33 cellular contexts compared by ENCODE assay signal in the genomic region with DNA sequence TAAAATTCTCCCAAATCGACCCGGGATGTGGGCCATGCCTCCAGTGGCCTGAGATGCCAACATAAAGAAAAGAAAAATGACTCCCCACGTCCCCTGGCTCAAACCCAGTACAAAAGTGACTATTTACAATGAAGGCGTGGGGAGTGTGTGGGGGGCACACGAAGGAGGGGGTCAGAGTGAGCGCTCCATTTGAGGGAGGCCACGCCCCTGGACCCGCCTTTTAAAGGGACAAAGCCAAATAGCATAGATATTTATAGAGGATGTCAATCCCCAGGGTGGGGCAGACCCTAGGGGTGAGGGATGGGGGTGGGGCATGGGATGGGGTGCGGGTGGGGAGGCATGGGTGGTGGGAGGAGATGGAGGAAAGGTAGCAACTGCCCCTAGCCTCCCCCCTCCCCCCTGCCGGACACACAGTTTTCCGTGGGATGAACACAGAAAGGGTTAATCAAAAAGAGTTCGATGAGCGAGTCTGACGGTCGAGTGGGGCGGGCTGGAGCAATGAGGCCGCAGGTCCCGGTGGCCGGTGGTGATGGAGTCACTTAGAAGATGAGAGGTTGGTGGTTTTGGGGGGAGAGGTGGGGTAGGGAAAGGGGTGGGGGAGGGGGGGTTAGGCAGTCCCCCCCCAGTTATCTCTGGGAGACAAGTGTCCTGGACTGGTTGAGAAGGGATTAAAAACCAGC. TPM values are rescaled to one million over a fixed set of nuclear protein-coding genes. Genes with fewer than 3 reads are reported as not detected.
"Had no signal": no experiment of that assay in that cellular context is flagged by ENCODE, and none has a peak within 500 bp of the region (broad histone marks: within the 10 kb centered on the region; RNA-seq: fewer than 3 reads in every experiment).

No MANE protein-coding gene starts in this region.

- H3K36me3 ChIP-seq: breast epithelium, left lung, lower lobe of right lung, neutrophil, ovary, stomach, thyroid gland, upper lobe of right lung had no signal

- H3K4me3 ChIP-seq: breast epithelium, esophagus muscularis mucosa, heart right ventricle, left lung, lower lobe of right lung, ovary, skin epidermis, stomach, thyroid gland, upper lobe of right lung had no signal

- H3K4me1 ChIP-seq: breast epithelium, esophagus muscularis mucosa, foreskin keratinocyte, left lung, lower lobe of right lung, stomach, thyroid gland, upper lobe of right lung had no signal

- H3K36me3 Mint-ChIP-seq: naive thymus-derived CD8-positive, alpha-beta T cell; stimulated activated memory B cell treated with anti-CD40 and anti-IgM and Interleukin-4, amounts not matched to agents 10 μg/mL and 1 μg/mL and 100 μg/mL, for 72 hours had no signal

- H3K9me3 ChIP-seq: breast epithelium, esophagus muscularis mucosa, heart right ventricle, left lung, lower lobe of right lung, stomach, thyroid gland, upper lobe of right lung had no signal

- H3K27ac Mint-ChIP-seq: activated CD4-positive, alpha-beta memory T cell treated with anti-CD3 and anti-CD28 coated beads, Interleukin-2, amount 10 ng/mL, durations not matched to agents 7 days and 5 days; activated CD4-positive, alpha-beta T cell treated with anti-CD3 and anti-CD28 coated beads, Interleukin-2, amount 10 ng/mL, durations not matched to agents 7 days and 5 days; activated CD8-positive, alpha-beta memory T cell treated with anti-CD3 and anti-CD28 coated beads, Interleukin-2, amount 10 ng/mL, durations not matched to agents 7 days and 5 days; activated naive CD4-positive, alpha-beta T cell treated with anti-CD3 and anti-CD28 coated beads, Interleukin-2, amount 50 U/mL, for 72 hours; activated T-cell treated with anti-CD3 and anti-CD28 coated beads, Interleukin-2, amount 50 U/mL, for 72 hours; naive thymus-derived CD8-positive, alpha-beta T cell; progenitor cell of endocrine pancreas; stimulated activated memory B cell treated with anti-CD40 and anti-IgM and Interleukin-4, amounts not matched to agents 10 μg/mL and 1 μg/mL and 100 μg/mL, for 72 hours; T-helper 17 cell had no signal

- DNase-seq: activated CD4-positive, alpha-beta memory T cell treated with anti-CD3 and anti-CD28 coated beads, Interleukin-2, amount 10 ng/mL, durations not matched to agents 7 days and 5 days; activated CD4-positive, alpha-beta T cell treated with anti-CD3 and anti-CD28 coated beads for 1 hour; activated CD4-positive, alpha-beta T cell treated with anti-CD3 and anti-CD28 coated beads, Interleukin-2, amount 10 ng/mL, durations not matched to agents 7 days and 5 days; activated CD8-positive, alpha-beta memory T cell treated with anti-CD3 and anti-CD28 coated beads, Interleukin-2, amount 10 ng/mL, durations not matched to agents 7 days and 5 days; activated naive CD4-positive, alpha-beta T cell; activated T-cell treated with anti-CD3 and anti-CD28 coated beads for 4 hours; activated T-cell treated with anti-CD3 and anti-CD28 coated beads, Interleukin-2, amount 50 U/mL, for 72 hours; central memory CD4-positive, alpha-beta T cell; dermis blood vessel endothelial cell; effector CD4-positive, alpha-beta T cell; foreskin keratinocyte; heart right ventricle; lower lobe of right lung; mesenchymal stem cell; naive thymus-derived CD8-positive, alpha-beta T cell; ovary; stimulated activated CD4-positive, alpha-beta T cell treated with anti-CD3 and anti-CD28 coated beads, Interleukin-4, amount 100 ng/mL, for 4 hours; stimulated activated CD8-positive, alpha-beta memory T cell treated with anti-CD3 and anti-CD28 coated beads, Interleukin-4, amount 100 ng/mL, for 48 hours; stomach; T-helper 17 cell; T1000; thyroid gland; upper lobe of right lung had no signal

- H3K27ac ChIP-seq: breast epithelium, esophagus muscularis mucosa, foreskin keratinocyte, heart right ventricle, left lung, lower lobe of right lung, neutrophil, ovary, skin epidermis, stomach, thyroid gland, upper lobe of right lung had no signal

- H3K27me3 ChIP-seq: ovary, thyroid gland had no signal

- ATAC-seq: activated CD8-positive, alpha-beta memory T cell treated with anti-CD3 and anti-CD28 coated beads, Interleukin-2, amount 10 ng/mL, durations not matched to agents 7 days and 5 days; activated naive CD4-positive, alpha-beta T cell treated with anti-CD3 and anti-CD28 coated beads, Interleukin-2, amount 50 U/mL, for 72 hours; activated T-cell treated with anti-CD3 and anti-CD28 coated beads, Interleukin-2, amount 50 U/mL, for 72 hours; foreskin keratinocyte; heart right ventricle; left lung; lower lobe of right lung; naive thymus-derived CD8-positive, alpha-beta T cell; sciatic nerve; stimulated activated memory B cell treated with anti-CD40 and anti-IgM and Interleukin-4, amounts not matched to agents 10 μg/mL and 1 μg/mL and 100 μg/mL, for 72 hours; T-helper 17 cell; upper lobe of right lung had no signal

- H3K9me3 Mint-ChIP-seq: activated T-cell treated with anti-CD3 and anti-CD28 coated beads, Interleukin-2, amount 50 U/mL, for 72 hours had no signal

- H3K4me1 Mint-ChIP-seq: stimulated activated memory B cell treated with anti-CD40 and anti-IgM and Interleukin-4, amounts not matched to agents 10 μg/mL and 1 μg/mL and 100 μg/mL, for 72 hours had no signal

- H3K4me3 Mint-ChIP-seq: activated CD4-positive, alpha-beta memory T cell treated with anti-CD3 and anti-CD28 coated beads, Interleukin-2, amount 10 ng/mL, durations not matched to agents 7 days and 5 days; activated CD4-positive, alpha-beta T cell treated with anti-CD3 and anti-CD28 coated beads, Interleukin-2, amount 10 ng/mL, durations not matched to agents 7 days and 5 days; activated CD8-positive, alpha-beta memory T cell treated with anti-CD3 and anti-CD28 coated beads, Interleukin-2, amount 10 ng/mL, durations not matched to agents 7 days and 5 days; activated T-cell treated with anti-CD3 and anti-CD28 coated beads, Interleukin-2, amount 50 U/mL, for 72 hours; naive thymus-derived CD8-positive, alpha-beta T cell; stimulated activated memory B cell treated with anti-CD40 and anti-IgM and Interleukin-4, amounts not matched to agents 10 μg/mL and 1 μg/mL and 100 μg/mL, for 72 hours; T-helper 17 cell had no signal

RNA-seq across cellular contexts. Expression of gene NANOS2, which starts 20.1 kb away (rescaled TPM):
- total RNA-seq: activated CD4-positive, alpha-beta memory T cell treated with anti-CD3 and anti-CD28 coated beads, Interleukin-2, amount 10 ng/mL, durations not matched to agents 7 days and 5 days; activated CD4-positive, alpha-beta T cell treated with anti-CD3 and anti-CD28 coated beads, Interleukin-2, amount 10 ng/mL, durations not matched to agents 7 days and 5 days; activated naive CD4-positive, alpha-beta T cell treated with anti-CD3 and anti-CD28 coated beads, Interleukin-2, amount 50 U/mL, for 72 hours; activated T-cell treated with anti-CD3 and anti-CD28 coated beads, Interleukin-2, amount 50 U/mL, for 72 hours; breast epithelium; dermis blood vessel endothelial cell; esophagus muscularis mucosa; foreskin keratinocyte; heart right ventricle; left lung; lower lobe of right lung; naive thymus-derived CD8-positive, alpha-beta T cell; ovary; progenitor cell of endocrine pancreas; renal cortical epithelial cell; sciatic nerve; stomach; T-helper 17 cell; thyroid gland; upper lobe of right lung had no signal
- polyA plus RNA-seq: foreskin keratinocyte; heart right ventricle; naive thymus-derived CD8-positive, alpha-beta T cell; ovary; stomach had no signal

RNA-seq across cellular contexts. Expression of gene NOVA2, which starts 39.0 kb away (rescaled TPM):
- total RNA-seq: foreskin keratinocyte; naive thymus-derived CD8-positive, alpha-beta T cell; T-helper 17 cell had no signal
- polyA plus RNA-seq: naive thymus-derived CD8-positive, alpha-beta T cell had no signal
